2 cellular contexts compared by ENCODE assay signal in genomic region chr2:158052761-158053160, GRCh38.
TF ChIP-seq lines count a peak whose summit lies in the region.

No MANE protein-coding gene starts in this region.

TF ChIP-seq in HepG2, 621 proteins besides CTCF, POLR2A, EP300 and RAD21:
- TF ChIP-seq ZNF264 (CRISPR knock-in tag; IDR thresholded peaks at IDR 0.05), result no peak
- no peak for TF ChIP-seq ZBTB40 (IDR thresholded peaks at IDR 0.05)
- peak; percentile 70 for TF ChIP-seq ZBTB40 (CRISPR knock-in tag; IDR thresholded peaks at IDR 0.05)

TF ChIP-seq in K562, 482 proteins besides CTCF, POLR2A, EP300 and RAD21:
- no peak for TF ChIP-seq SP1 (CRISPR knock-in tag; IDR thresholded peaks at IDR 0.05)
- TF ChIP-seq KDM1A (IDR thresholded peaks at IDR 0.05), result peak; percentile 52; a peak in 3 of 4 replicates
- no peak for TF ChIP-seq BCL6 (CRISPR knock-in tag; IDR thresholded peaks at IDR 0.05)
- no peak for TF ChIP-seq COPS2 (conservative IDR thresholded peaks at IDR 0.05)
- TF ChIP-seq ZBTB40 (IDR thresholded peaks at IDR 0.05), result peak; percentile 89
- peak; percentile 69 for TF ChIP-seq ZBTB40 (CRISPR knock-in tag; IDR thresholded peaks at IDR 0.05)
